19 cellular contexts compared by ENCODE assay signal in genomic region chrX:151555301-151555700, GRCh38. TPM values are rescaled to one million over a fixed set of nuclear protein-coding genes. Genes with fewer than 3 reads are reported as not detected.
"Had no signal": no experiment of that assay in that cellular context is flagged by ENCODE, and none has a peak within 500 bp of the region (broad histone marks: within the 10 kb centered on the region; RNA-seq: fewer than 3 reads in every experiment).

No MANE protein-coding gene starts in this region.

RNA-seq across cellular contexts. Expression of gene PASD1, which starts 8.2 kb away (rescaled TPM):
- total RNA-seq: activated naive CD4-positive, alpha-beta T cell treated with anti-CD3 and anti-CD28 coated beads for 36 hours; activated naive CD4-positive, alpha-beta T cell treated with anti-CD3 and anti-CD28 coated beads, Interleukin-2, amount 50 U/mL, for 72 hours; activated naive CD8-positive, alpha-beta T cell treated with anti-CD3 and anti-CD28 coated beads for 36 hours; activated naive CD8-positive, alpha-beta T cell treated with anti-CD3 and anti-CD28 coated beads, Interleukin-2, amount 10 ng/mL, durations not matched to agents 7 days and 5 days; activated T-cell treated with anti-CD3 and anti-CD28 coated beads, Interleukin-2, amount 50 U/mL, for 4 hours; activated T-cell treated with anti-CD3 and anti-CD28 coated beads, Interleukin-2, amount 50 U/mL, for 72 hours; activated T-helper 1 cell treated with anti-CD3 and anti-CD28 coated beads, Interleukin-12 subunit alpha, Interleukin-12 subunit beta, Interleukin-2, Interleukin-4 antibody, amounts not matched to agents 30 ng/mL and 10 ng/mL and 1 ng/mL, durations not matched to agents 14 hours and 24 hours and 36 hours; activated T-helper 17 cell treated with anti-CD3 and anti-CD28 coated beads, Interleukin-2, amount 50 U/mL, for 72 hours; activated T-helper 2 cell treated with anti-CD3 and anti-CD28 coated beads, Interferon-gamma antibody, Interleukin-2, Interleukin-4, amounts not matched to agents 10 μg/mL and 5 μg/mL and 100 μg/mL, durations not matched to agents 14 hours and 24 hours and 36 hours; adrenal gland; aorta; ascending aorta; astrocyte; body of pancreas; breast epithelium; bronchial epithelial cell; cardiac septum; cerebellum had no signal
- polyA plus RNA-seq: adipose tissue, adrenal gland, aorta had no signal
